In the genomic region with DNA sequence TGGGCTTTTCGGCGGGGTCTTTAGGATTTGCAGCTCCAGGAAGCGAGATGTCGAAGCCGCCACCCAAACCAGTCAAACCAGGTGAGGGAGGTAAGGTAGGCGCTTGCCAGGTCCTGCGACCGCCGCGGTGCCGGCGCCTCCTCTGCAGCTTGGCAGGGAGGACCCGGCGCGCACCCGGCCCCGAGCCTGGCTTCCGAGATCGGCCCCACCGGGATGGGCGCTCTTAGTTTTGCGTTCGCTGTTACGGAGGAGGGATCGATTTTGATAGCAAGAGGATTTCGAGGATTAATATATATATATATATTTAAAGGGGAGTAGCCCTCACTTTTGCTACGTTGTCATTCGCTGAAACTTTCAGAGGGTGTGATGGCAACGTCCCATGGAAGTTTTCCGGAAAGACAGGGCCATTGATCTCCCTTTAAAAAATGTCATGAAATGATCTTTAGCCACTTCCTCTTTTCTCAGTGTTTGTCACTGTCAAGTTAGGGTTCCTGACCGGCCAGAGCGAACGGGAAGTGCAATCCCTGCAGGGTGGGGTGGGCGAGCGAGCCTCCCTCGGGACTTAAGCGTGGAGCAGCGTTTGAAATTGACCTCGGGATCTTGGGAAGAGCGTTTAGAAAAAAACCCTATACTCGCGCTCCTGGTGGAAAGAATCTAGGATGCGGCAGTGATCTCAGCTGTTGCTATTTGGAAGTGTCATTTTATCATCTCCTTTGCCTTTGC, we compare ENCODE assay signal across 1 cellular context.
TF ChIP-seq lines count a peak whose summit lies in the region.

No MANE protein-coding gene starts in this region.

TF ChIP-seq in HepG2, 621 proteins besides CTCF, POLR2A, EP300 and RAD21 (continued from another document and continues in another):
- TF ChIP-seq, protein P1, sequence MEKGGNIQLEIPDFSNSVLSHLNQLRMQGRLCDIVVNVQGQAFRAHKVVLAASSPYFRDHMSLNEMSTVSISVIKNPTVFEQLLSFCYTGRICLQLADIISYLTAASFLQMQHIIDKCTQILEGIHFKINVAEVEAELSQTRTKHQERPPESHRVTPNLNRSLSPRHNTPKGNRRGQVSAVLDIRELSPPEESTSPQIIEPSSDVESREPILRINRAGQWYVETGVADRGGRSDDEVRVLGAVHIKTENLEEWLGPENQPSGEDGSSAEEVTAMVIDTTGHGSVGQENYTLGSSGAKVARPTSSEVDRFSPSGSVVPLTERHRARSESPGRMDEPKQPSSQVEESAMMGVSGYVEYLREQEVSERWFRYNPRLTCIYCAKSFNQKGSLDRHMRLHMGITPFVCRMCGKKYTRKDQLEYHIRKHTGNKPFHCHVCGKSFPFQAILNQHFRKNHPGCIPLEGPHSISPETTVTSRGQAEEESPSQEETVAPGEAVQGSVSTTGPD (CRISPR knock-in tag; IDR thresholded peaks at IDR 0.05), result no peak
- TF ChIP-seq ZNF841 (CRISPR knock-in tag; IDR thresholded peaks at IDR 0.05; ENCODE audit: borderline replicate concordance) (no peak), ZNF446 (CRISPR knock-in tag; IDR thresholded peaks at IDR 0.05) (no peak), HHEX (CRISPR knock-in tag; IDR thresholded peaks at IDR 0.05) (no peak), HOXD1 (CRISPR knock-in tag; IDR thresholded peaks at IDR 0.05) (no peak), PLRG1 (conservative IDR thresholded peaks at IDR 0.05) (no peak), HDAC1 (CRISPR knock-in tag; IDR thresholded peaks at IDR 0.05) (peak; percentile 57; the same call in 1 of the 2 replicates), GATAD1 (CRISPR knock-in tag; IDR thresholded peaks at IDR 0.05) (0 out of 2 replicates have a peak, but pooled peaks have one; percentile 14), NCOA1 (CRISPR knock-in tag; IDR thresholded peaks at IDR 0.05) (no peak), PTBP1 (IDR thresholded peaks at IDR 0.05; ENCODE audit: low read depth, low read length, poor library complexity, severe bottlenecking) (peak; percentile 37), MTA3 (CRISPR knock-in tag; IDR thresholded peaks at IDR 0.05) (no peak), TEAD3 (CRISPR knock-in tag; optimal IDR thresholded peaks at IDR 0.05; ENCODE audit: borderline replicate concordance) (peak; percentile 26), NFYB (CRISPR knock-in tag; IDR thresholded peaks at IDR 0.05) (no peak), FOXK1 (CRISPR knock-in tag; IDR thresholded peaks at IDR 0.05; ENCODE audit: borderline replicate concordance, low read depth) (no peak), ZBTB21 (CRISPR knock-in tag; IDR thresholded peaks at IDR 0.05) (no peak), ZNF850 (CRISPR knock-in tag; conservative IDR thresholded peaks at IDR 0.05) (no peak), ZNF891 (CRISPR knock-in tag; IDR thresholded peaks at IDR 0.05) (no peak), JARID2 (CRISPR knock-in tag; IDR thresholded peaks at IDR 0.05; ENCODE audit: insufficient replicate concordance) (no peak), ZNF709 (CRISPR knock-in tag; IDR thresholded peaks at IDR 0.05) (0 out of 2 replicates have a peak, but pooled peaks have one; percentile 21), ZNF205 (CRISPR knock-in tag; IDR thresholded peaks at IDR 0.05) (no peak), NRL (CRISPR knock-in tag; IDR thresholded peaks at IDR 0.05; ENCODE audit: borderline replicate concordance) (no peak), ARNTL (CRISPR knock-in tag; IDR thresholded peaks at IDR 0.05) (no peak), GZF1 (CRISPR knock-in tag; IDR thresholded peaks at IDR 0.05) (no peak), HNF4A (CRISPR knock-in tag; IDR thresholded peaks at IDR 0.05) (no peak), KLF15 (CRISPR knock-in tag; IDR thresholded peaks at IDR 0.05; ENCODE audit: borderline replicate concordance) (no peak), ZNF556 (CRISPR knock-in tag; IDR thresholded peaks at IDR 0.05; ENCODE audit: borderline replicate concordance) (no peak), ZFP36L2 (CRISPR knock-in tag; IDR thresholded peaks at IDR 0.05) (no peak), ZNF7 (CRISPR knock-in tag; IDR thresholded peaks at IDR 0.05) (no peak), KDM5B (CRISPR knock-in tag; IDR thresholded peaks at IDR 0.05; ENCODE audit: borderline replicate concordance) (no peak), TBX2 (CRISPR knock-in tag; IDR thresholded peaks at IDR 0.05; ENCODE audit: borderline replicate concordance) (no peak), GABPB1 (CRISPR knock-in tag; IDR thresholded peaks at IDR 0.05) (no peak), ZNF441 (CRISPR knock-in tag; IDR thresholded peaks at IDR 0.05; ENCODE audit: borderline replicate concordance) (no peak), ZNF30 (CRISPR knock-in tag; IDR thresholded peaks at IDR 0.05) (no peak), ZNF20 (CRISPR knock-in tag; IDR thresholded peaks at IDR 0.05) (no peak)
- TF ChIP-seq, protein P2, sequence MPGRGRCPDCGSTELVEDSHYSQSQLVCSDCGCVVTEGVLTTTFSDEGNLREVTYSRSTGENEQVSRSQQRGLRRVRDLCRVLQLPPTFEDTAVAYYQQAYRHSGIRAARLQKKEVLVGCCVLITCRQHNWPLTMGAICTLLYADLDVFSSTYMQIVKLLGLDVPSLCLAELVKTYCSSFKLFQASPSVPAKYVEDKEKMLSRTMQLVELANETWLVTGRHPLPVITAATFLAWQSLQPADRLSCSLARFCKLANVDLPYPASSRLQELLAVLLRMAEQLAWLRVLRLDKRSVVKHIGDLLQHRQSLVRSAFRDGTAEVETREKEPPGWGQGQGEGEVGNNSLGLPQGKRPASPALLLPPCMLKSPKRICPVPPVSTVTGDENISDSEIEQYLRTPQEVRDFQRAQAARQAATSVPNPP (CRISPR knock-in tag; IDR thresholded peaks at IDR 0.05), result no peak
- TF ChIP-seq, protein P3, sequence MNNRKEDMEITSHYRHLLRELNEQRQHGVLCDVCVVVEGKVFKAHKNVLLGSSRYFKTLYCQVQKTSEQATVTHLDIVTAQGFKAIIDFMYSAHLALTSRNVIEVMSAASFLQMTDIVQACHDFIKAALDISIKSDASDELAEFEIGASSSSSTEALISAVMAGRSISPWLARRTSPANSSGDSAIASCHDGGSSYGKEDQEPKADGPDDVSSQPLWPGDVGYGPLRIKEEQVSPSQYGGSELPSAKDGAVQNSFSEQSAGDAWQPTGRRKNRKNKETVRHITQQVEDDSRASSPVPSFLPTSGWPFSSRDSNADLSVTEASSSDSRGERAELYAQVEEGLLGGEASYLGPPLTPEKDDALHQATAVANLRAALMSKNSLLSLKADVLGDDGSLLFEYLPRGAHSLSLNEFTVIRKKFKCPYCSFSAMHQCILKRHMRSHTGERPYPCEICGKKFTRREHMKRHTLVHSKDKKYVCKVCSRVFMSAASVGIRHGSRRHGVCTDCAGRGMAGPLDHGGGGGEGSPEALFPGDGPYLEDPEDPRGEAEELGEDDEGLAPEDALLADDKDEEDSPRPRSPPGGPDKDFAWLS (CRISPR knock-in tag; IDR thresholded peaks at IDR 0.05; ENCODE audit: borderline replicate concordance), result no peak
- TF ChIP-seq, protein P4, sequence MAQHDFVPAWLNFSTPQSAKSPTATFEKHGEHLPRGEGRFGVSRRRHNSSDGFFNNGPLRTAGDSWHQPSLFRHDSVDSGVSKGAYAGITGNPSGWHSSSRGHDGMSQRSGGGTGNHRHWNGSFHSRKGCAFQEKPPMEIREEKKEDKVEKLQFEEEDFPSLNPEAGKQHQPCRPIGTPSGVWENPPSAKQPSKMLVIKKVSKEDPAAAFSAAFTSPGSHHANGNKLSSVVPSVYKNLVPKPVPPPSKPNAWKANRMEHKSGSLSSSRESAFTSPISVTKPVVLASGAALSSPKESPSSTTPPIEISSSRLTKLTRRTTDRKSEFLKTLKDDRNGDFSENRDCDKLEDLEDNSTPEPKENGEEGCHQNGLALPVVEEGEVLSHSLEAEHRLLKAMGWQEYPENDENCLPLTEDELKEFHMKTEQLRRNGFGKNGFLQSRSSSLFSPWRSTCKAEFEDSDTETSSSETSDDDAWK (CRISPR knock-in tag; IDR thresholded peaks at IDR 0.05), result no peak
- TF ChIP-seq, protein P5, sequence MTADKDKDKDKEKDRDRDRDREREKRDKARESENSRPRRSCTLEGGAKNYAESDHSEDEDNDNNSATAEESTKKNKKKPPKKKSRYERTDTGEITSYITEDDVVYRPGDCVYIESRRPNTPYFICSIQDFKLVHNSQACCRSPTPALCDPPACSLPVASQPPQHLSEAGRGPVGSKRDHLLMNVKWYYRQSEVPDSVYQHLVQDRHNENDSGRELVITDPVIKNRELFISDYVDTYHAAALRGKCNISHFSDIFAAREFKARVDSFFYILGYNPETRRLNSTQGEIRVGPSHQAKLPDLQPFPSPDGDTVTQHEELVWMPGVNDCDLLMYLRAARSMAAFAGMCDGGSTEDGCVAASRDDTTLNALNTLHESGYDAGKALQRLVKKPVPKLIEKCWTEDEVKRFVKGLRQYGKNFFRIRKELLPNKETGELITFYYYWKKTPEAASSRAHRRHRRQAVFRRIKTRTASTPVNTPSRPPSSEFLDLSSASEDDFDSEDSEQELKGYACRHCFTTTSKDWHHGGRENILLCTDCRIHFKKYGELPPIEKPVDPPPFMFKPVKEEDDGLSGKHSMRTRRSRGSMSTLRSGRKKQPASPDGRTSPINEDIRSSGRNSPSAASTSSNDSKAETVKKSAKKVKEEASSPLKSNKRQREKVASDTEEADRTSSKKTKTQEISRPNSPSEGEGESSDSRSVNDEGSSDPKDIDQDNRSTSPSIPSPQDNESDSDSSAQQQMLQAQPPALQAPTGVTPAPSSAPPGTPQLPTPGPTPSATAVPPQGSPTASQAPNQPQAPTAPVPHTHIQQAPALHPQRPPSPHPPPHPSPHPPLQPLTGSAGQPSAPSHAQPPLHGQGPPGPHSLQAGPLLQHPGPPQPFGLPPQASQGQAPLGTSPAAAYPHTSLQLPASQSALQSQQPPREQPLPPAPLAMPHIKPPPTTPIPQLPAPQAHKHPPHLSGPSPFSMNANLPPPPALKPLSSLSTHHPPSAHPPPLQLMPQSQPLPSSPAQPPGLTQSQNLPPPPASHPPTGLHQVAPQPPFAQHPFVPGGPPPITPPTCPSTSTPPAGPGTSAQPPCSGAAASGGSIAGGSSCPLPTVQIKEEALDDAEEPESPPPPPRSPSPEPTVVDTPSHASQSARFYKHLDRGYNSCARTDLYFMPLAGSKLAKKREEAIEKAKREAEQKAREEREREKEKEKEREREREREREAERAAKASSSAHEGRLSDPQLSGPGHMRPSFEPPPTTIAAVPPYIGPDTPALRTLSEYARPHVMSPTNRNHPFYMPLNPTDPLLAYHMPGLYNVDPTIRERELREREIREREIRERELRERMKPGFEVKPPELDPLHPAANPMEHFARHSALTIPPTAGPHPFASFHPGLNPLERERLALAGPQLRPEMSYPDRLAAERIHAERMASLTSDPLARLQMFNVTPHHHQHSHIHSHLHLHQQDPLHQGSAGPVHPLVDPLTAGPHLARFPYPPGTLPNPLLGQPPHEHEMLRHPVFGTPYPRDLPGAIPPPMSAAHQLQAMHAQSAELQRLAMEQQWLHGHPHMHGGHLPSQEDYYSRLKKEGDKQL (CRISPR knock-in tag; IDR thresholded peaks at IDR 0.05; ENCODE audit: low read depth), result no peak
- TF ChIP-seq, protein P6, sequence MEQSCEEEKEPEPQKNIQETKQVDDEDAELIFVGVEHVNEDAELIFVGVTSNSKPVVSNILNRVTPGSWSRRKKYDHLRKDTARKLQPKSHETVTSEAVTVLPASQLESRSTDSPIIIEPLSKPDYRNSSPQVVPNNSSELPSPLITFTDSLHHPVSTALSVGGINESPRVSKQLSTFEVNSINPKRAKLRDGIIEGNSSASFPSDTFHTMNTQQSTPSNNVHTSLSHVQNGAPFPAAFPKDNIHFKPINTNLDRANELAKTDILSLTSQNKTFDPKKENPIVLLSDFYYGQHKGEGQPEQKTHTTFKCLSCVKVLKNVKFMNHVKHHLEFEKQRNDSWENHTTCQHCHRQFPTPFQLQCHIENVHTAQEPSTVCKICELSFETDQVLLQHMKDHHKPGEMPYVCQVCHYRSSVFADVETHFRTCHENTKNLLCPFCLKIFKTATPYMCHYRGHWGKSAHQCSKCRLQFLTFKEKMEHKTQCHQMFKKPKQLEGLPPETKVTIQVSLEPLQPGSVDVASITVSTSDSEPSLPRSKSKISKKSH (CRISPR knock-in tag; IDR thresholded peaks at IDR 0.05; ENCODE audit: borderline replicate concordance), result 0 out of 2 replicates have a peak, but pooled peaks have one; percentile 36
- TF ChIP-seq, protein P7, sequence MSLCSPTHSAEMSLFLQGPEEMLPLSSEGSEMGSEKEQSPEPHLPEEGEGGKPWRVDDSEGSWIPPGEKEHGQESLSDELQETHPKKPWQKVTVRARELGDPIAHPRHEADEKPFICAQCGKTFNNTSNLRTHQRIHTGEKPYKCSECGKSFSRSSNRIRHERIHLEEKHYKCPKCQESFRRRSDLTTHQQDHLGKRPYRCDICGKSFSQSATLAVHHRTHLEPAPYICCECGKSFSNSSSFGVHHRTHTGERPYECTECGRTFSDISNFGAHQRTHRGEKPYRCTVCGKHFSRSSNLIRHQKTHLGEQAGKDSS (CRISPR knock-in tag; IDR thresholded peaks at IDR 0.05; ENCODE audit: borderline replicate concordance, low read depth), result no peak
- TF ChIP-seq, protein P8, sequence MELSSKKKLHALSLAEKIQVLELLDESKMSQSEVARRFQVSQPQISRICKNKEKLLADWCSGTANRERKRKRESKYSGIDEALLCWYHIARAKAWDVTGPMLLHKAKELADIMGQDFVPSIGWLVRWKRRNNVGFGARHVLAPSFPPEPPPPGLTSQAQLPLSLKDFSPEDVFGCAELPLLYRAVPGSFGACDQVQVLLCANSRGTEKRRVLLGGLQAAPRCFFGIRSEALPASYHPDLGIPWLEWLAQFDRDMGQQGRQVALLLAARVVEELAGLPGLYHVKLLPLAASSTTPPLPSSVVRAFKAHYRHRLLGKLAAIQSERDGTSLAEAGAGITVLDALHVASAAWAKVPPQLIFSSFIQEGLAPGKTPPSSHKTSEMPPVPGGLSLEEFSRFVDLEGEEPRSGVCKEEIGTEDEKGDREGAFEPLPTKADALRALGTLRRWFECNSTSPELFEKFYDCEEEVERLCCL (CRISPR knock-in tag; IDR thresholded peaks at IDR 0.05; ENCODE audit: borderline replicate concordance), result no peak
- TF ChIP-seq, protein P9, sequence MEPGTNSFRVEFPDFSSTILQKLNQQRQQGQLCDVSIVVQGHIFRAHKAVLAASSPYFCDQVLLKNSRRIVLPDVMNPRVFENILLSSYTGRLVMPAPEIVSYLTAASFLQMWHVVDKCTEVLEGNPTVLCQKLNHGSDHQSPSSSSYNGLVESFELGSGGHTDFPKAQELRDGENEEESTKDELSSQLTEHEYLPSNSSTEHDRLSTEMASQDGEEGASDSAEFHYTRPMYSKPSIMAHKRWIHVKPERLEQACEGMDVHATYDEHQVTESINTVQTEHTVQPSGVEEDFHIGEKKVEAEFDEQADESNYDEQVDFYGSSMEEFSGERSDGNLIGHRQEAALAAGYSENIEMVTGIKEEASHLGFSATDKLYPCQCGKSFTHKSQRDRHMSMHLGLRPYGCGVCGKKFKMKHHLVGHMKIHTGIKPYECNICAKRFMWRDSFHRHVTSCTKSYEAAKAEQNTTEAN (CRISPR knock-in tag; conservative IDR thresholded peaks at IDR 0.05), result no peak
- TF ChIP-seq, protein P10, sequence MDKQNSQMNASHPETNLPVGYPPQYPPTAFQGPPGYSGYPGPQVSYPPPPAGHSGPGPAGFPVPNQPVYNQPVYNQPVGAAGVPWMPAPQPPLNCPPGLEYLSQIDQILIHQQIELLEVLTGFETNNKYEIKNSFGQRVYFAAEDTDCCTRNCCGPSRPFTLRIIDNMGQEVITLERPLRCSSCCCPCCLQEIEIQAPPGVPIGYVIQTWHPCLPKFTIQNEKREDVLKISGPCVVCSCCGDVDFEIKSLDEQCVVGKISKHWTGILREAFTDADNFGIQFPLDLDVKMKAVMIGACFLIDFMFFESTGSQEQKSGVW (CRISPR knock-in tag; IDR thresholded peaks at IDR 0.05; ENCODE audit: borderline replicate concordance), result no peak
- TF ChIP-seq, protein P11, sequence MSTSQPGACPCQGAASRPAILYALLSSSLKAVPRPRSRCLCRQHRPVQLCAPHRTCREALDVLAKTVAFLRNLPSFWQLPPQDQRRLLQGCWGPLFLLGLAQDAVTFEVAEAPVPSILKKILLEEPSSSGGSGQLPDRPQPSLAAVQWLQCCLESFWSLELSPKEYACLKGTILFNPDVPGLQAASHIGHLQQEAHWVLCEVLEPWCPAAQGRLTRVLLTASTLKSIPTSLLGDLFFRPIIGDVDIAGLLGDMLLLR (CRISPR knock-in tag; IDR thresholded peaks at IDR 0.05), result no peak
